15 cellular contexts compared by ENCODE assay signal in genomic region chr4:113469926-113470325, GRCh38.
A peak's percentile ranks its signal among the peaks of the same experiment; 100 is the strongest.
DNase-seq lines count a peak whose midpoint lies in the region; ATAC-seq and TF ChIP-seq lines count a peak whose summit lies in the region.
"Had no signal": no experiment of that assay in that cellular context is flagged by ENCODE, and none has a peak within 500 bp of the region (broad histone marks: within the 10 kb centered on the region; RNA-seq: fewer than 3 reads in every experiment).

No MANE protein-coding gene starts in this region.

- ATAC-seq in HCT116 (no peak), left lung (no peak)
- ATAC-seq in activated naive CD8-positive, alpha-beta T cell treated with anti-CD3 and anti-CD28 coated beads, Interleukin-2, amount 10 ng/mL, durations not matched to agents 7 days and 5 days (ENCODE audit: low read depth) = no peak
- ATAC-seq: PC-3, T-cell had no signal

- H3K4me3 Mint-ChIP-seq in activated naive CD8-positive, alpha-beta T cell treated with anti-CD3 and anti-CD28 coated beads, Interleukin-2, amount 10 ng/mL, durations not matched to agents 7 days and 5 days = no peak overlapping the region
- H3K4me3 Mint-ChIP-seq: T-cell had no signal

- H3K27me3 ChIP-seq in HCT116 (ENCODE audit: insufficient read depth, low read length) = no peaks in the 10 kb centered on the region
- H3K27me3 ChIP-seq in left lung = no peaks in the 10 kb centered on the region
- no peaks in the 10 kb centered on the region for H3K27me3 ChIP-seq in smooth muscle cell (ENCODE audit: low read depth)
- H3K27me3 ChIP-seq: brain microvascular endothelial cell had no signal

- H3K4me1 ChIP-seq in HCT116 (ENCODE audit: control insufficient read depth in 1 of 2, insufficient read depth in 2 of 2, low read length in 2 of 2) = peaks cover 63 to 86% of the 10 kb centered on the region in 2 experiments
- peaks cover 0 to 27% of the 10 kb centered on the region in 2 donors for H3K4me1 ChIP-seq in left lung
- H3K4me1 ChIP-seq in smooth muscle cell (ENCODE audit: low read depth) = peaks cover 7% of the 10 kb centered on the region
- H3K4me1 ChIP-seq: parathyroid adenoma had no signal

- no peak for TF ChIP-seq RAD21 in HCT116 (IDR thresholded peaks at IDR 0.05; ENCODE audit: low read depth)

- H3K4me3 ChIP-seq in HCT116 (replicated peaks in 1 of 2; ENCODE audit: low read depth in 1 of 2, low read length in 2 of 2) (no peak overlapping the region), left lung (no peak overlapping the region), smooth muscle cell (no peak overlapping the region)
- H3K4me3 ChIP-seq: HAP-1 had no signal

- H4K20me1 ChIP-seq in HCT116 (ENCODE audit: insufficient read depth) (no peaks in the 10 kb centered on the region), smooth muscle cell (ENCODE audit: low read depth) (no peaks in the 10 kb centered on the region)

- intact Hi-C loops in HCT116 (cut with micrococcal nuclease) (loop anchor here (5.0 kb wide), 1 partner anchor 292 kb away; the partner anchor contains the start of gene CAMK2D), left lung (cut with DNase I) (no loop called here)

- no TSS peak for BruUV-seq in HCT116 (replicated peaks; lab: Mats Ljungman, UMichigan)

- H3K9me3 ChIP-seq in HCT116 (ENCODE audit: control insufficient read depth in 1 of 2, insufficient read depth in 1 of 2, low read depth in 1 of 2, low read length in 2 of 2) = no peaks in the 10 kb centered on the region
- no peaks in the 10 kb centered on the region for H3K9me3 ChIP-seq in left lung
- no peaks in the 10 kb centered on the region for H3K9me3 ChIP-seq in smooth muscle cell (replicated peaks; ENCODE audit: low read depth)
- H3K9me3 ChIP-seq: HAP-1 had no signal

- H2AFZ ChIP-seq in HCT116 (ENCODE audit: low read depth, low read length, poor library complexity, severe bottlenecking) = no peak overlapping the region
- H2AFZ ChIP-seq in smooth muscle cell (ENCODE audit: low read depth) = no peak overlapping the region
- H2AFZ ChIP-seq: parathyroid adenoma had no signal

- CTCF ChIA-PET in HCT116 (lab: Charles Lee) = no interaction called here

- H3K9me3 Mint-ChIP-seq in activated naive CD8-positive, alpha-beta T cell treated with anti-CD3 and anti-CD28 coated beads, Interleukin-2, amount 10 ng/mL, durations not matched to agents 7 days and 5 days = peaks cover 1% of the 10 kb centered on the region
- H3K9me3 Mint-ChIP-seq: T-cell had no signal

- no peak for DNase-seq in HCT116 (ENCODE audit: low read depth, low spot score)
- DNase-seq in activated naive CD8-positive, alpha-beta T cell treated with anti-CD3 and anti-CD28 coated beads, Interleukin-2, amount 10 ng/mL, durations not matched to agents 7 days and 5 days = no peak
- DNase-seq in left lung = no peak
- DNase-seq in smooth muscle cell (lab: John Stamatoyannopoulos, UW; ENCODE audit: unreplicated experiment) = no peak
- no peak for DNase-seq in 8988T
- no peak for DNase-seq in GM19240 (ENCODE audit: insufficient read length, low spot score)
- no peak for DNase-seq in GM13977 (ENCODE audit: low spot score)
- no peak for DNase-seq in NCI-H774 (lab: John Stamatoyannopoulos, UW)
- DNase-seq: activated CD4-positive, alpha-beta T cell treated with anti-CD3 and anti-CD28 coated beads for 1 hour; brain microvascular endothelial cell; GDM1; PC-3; T-cell had no signal

- peaks cover 4% of the 10 kb centered on the region for H3F3A ChIP-seq in smooth muscle cell (ENCODE audit: low read depth)

- H3K4me2 ChIP-seq in HCT116 (ENCODE audit: low read length) (0 out of 2 replicates have a peak overlapping the region, but pooled peaks have one; percentile 73), smooth muscle cell (no peak overlapping the region)

- H3K4me1 Mint-ChIP-seq in activated naive CD8-positive, alpha-beta T cell treated with anti-CD3 and anti-CD28 coated beads, Interleukin-2, amount 10 ng/mL, durations not matched to agents 7 days and 5 days = peaks cover 5% of the 10 kb centered on the region

- 100% methylated on average over 1 of the region's 1 CpG for WGBS in smooth muscle cell (ENCODE audit: low lambda C conversion rate)

- H3K9ac ChIP-seq in HCT116 (ENCODE audit: low read length) = no peak overlapping the region
- H3K9ac ChIP-seq in smooth muscle cell (ENCODE audit: low read depth) = no peak overlapping the region
- H3K9ac ChIP-seq: parathyroid adenoma had no signal

- POLR2A ChIA-PET in HCT116 (lab: Charles Lee) = no interaction called here
- POLR2A ChIA-PET in activated naive CD8-positive, alpha-beta T cell treated with anti-CD3 and anti-CD28 coated beads, Interleukin-2, amount 10 ng/mL, durations not matched to agents 7 days and 5 days (lab: Charles Lee) = no interaction called here

- RAD21 ChIA-PET in HCT116 (lab: Charles Lee; ENCODE audit: low non-redundant PET in 1 of 2, low total read pairs in 2 of 2, uncharacterized antibody in 2 of 2, unreplicated experiment in 2 of 2) = no interaction called here

- TF ChIP-seq POLR2A in HCT116 (IDR thresholded peaks at IDR 0.05; ENCODE audit: borderline replicate concordance, extremely low read depth, insufficient read depth, insufficient read length) = no peak

- H3K79me2 ChIP-seq in HCT116 (ENCODE audit: insufficient read depth, low read length) (no peaks in the 10 kb centered on the region), smooth muscle cell (ENCODE audit: low read depth) (no peaks in the 10 kb centered on the region)
- H3K79me2 ChIP-seq: parathyroid adenoma had no signal

- in situ Hi-C loops in GM13977 (cut with MboI; ENCODE audit: low pct_unique_long_range_greater_than_20kb, low sequenced_read_pairs, unreplicated experiment) = no loop called here

- TF ChIP-seq CTCF in HCT116 (IDR thresholded peaks at IDR 0.05 in 2 of 3, conservative IDR thresholded peaks at IDR 0.05 in 1 of 3; ENCODE audit: borderline replicate concordance in 1 of 3, insufficient read depth in 1 of 3, low read depth in 2 of 3, low read length in 2 of 3) (no peak), left lung (IDR thresholded peaks at IDR 0.05) (no peak), smooth muscle cell (IDR thresholded peaks at IDR 0.05; ENCODE audit: borderline replicate concordance, insufficient read depth, poor library complexity, severe bottlenecking) (no peak), GM13977 (IDR thresholded peaks at IDR 0.05; ENCODE audit: extremely low read depth, insufficient read depth, missing control alignments) (no peak)

- peak overlapping the region; percentile 35 for H3K27ac Mint-ChIP-seq in activated naive CD8-positive, alpha-beta T cell treated with anti-CD3 and anti-CD28 coated beads, Interleukin-2, amount 10 ng/mL, durations not matched to agents 7 days and 5 days

- no peaks in the 10 kb centered on the region for H3K27me3 Mint-ChIP-seq in activated naive CD8-positive, alpha-beta T cell treated with anti-CD3 and anti-CD28 coated beads, Interleukin-2, amount 10 ng/mL, durations not matched to agents 7 days and 5 days
- H3K27me3 Mint-ChIP-seq: T-cell had no signal

- H3K9me2 ChIP-seq in HCT116 (ENCODE audit: insufficient read depth) = no peaks in the 10 kb centered on the region

- H3K36me3 ChIP-seq in HCT116 (ENCODE audit: control insufficient read depth in 1 of 2, insufficient read depth in 2 of 2, low read length in 2 of 2) = no peaks in the 10 kb centered on the region
- peaks cover 0 to 2% of the 10 kb centered on the region in 2 donors for H3K36me3 ChIP-seq in left lung
- H3K36me3 ChIP-seq in smooth muscle cell (ENCODE audit: low read depth) = no peaks in the 10 kb centered on the region
- H3K36me3 ChIP-seq: brain microvascular endothelial cell, HAP-1 had no signal

- peaks cover 17% of the 10 kb centered on the region for H3K36me3 Mint-ChIP-seq in activated naive CD8-positive, alpha-beta T cell treated with anti-CD3 and anti-CD28 coated beads, Interleukin-2, amount 10 ng/mL, durations not matched to agents 7 days and 5 days

- H3K27ac ChIP-seq in HCT116 (ENCODE audit: low read depth, low read length) = peak overlapping the region; percentile 71
- peak overlapping the region; percentile 87 to 90 for H3K27ac ChIP-seq in left lung
- H3K27ac ChIP-seq in smooth muscle cell (ENCODE audit: low read depth) = peak overlapping the region; percentile 99
- H3K27ac ChIP-seq: parathyroid adenoma had no signal

TF ChIP-seq in HCT116, 20 proteins besides CTCF, POLR2A, EP300 and RAD21:
- peak; percentile 51 for TF ChIP-seq CEBPB (IDR thresholded peaks at IDR 0.05; ENCODE audit: low read depth)
- TF ChIP-seq EZH2 (IDR thresholded peaks at IDR 0.05) = no peak
